Comparison of ENCODE assay signal across 1 cellular context in the genomic region with DNA sequence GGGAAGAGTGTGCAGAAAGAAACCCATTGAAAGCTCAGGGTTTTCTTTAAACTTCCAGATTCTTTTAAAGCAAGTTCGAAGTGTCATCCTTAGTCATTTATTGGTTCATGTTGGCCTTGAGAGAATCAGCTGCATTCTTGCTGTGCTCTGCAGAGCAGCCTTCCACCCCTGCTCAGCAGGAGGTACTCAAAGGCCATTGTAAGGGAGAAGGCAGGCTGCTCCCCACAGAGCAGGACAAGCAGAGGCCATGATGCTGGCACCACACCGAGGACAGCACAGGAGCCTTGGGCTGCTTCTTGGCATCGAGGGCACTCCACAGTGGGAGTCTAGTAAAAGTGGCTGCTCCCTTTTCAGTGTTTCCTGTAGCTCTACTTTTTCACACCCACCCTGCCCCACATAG.
TF ChIP-seq lines count a peak whose summit lies in the region.

No MANE protein-coding gene starts in this region.

TF ChIP-seq in IMR-90, 13 proteins besides CTCF, POLR2A, EP300 and RAD21:
- TF ChIP-seq MAFK (IDR thresholded peaks at IDR 0.05; ENCODE audit: low read depth, low read length) (no peak), RFX5 (IDR thresholded peaks at IDR 0.05; ENCODE audit: low read depth, low read length) (no peak), CEBPB (IDR thresholded peaks at IDR 0.05; ENCODE audit: low read depth, low read length) (no peak), BHLHE40 (IDR thresholded peaks at IDR 0.05; ENCODE audit: low read depth, low read length) (no peak), MAZ (IDR thresholded peaks at IDR 0.05; ENCODE audit: borderline replicate concordance, low read depth, low read length) (no peak), NFE2L2 (IDR thresholded peaks at IDR 0.05; ENCODE audit: low read depth, low read length) (no peak), FOS (IDR thresholded peaks at IDR 0.05; ENCODE audit: low read depth, low read length) (no peak), CHD1 (IDR thresholded peaks at IDR 0.05; ENCODE audit: low read depth, low read length) (no peak), MXI1 (IDR thresholded peaks at IDR 0.05; ENCODE audit: borderline replicate concordance, low read depth, low read length) (no peak), RCOR1 (IDR thresholded peaks at IDR 0.05; ENCODE audit: insufficient replicate concordance, low read length) (no peak), SMC3 (IDR thresholded peaks at IDR 0.05; ENCODE audit: low read depth, low read length) (no peak)
- TF ChIP-seq, protein P1, sequence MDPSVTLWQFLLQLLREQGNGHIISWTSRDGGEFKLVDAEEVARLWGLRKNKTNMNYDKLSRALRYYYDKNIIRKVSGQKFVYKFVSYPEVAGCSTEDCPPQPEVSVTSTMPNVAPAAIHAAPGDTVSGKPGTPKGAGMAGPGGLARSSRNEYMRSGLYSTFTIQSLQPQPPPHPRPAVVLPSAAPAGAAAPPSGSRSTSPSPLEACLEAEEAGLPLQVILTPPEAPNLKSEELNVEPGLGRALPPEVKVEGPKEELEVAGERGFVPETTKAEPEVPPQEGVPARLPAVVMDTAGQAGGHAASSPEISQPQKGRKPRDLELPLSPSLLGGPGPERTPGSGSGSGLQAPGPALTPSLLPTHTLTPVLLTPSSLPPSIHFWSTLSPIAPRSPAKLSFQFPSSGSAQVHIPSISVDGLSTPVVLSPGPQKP (IDR thresholded peaks at IDR 0.05; ENCODE audit: borderline replicate concordance, low read depth, low read length): no peak
- TF ChIP-seq, protein P2, sequence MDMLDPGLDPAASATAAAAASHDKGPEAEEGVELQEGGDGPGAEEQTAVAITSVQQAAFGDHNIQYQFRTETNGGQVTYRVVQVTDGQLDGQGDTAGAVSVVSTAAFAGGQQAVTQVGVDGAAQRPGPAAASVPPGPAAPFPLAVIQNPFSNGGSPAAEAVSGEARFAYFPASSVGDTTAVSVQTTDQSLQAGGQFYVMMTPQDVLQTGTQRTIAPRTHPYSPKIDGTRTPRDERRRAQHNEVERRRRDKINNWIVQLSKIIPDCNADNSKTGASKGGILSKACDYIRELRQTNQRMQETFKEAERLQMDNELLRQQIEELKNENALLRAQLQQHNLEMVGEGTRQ (IDR thresholded peaks at IDR 0.05; ENCODE audit: low read depth, low read length): no peak
